Comparison of ENCODE assay signal across 23 cellular contexts in genomic region chr1:183987593-183988318, GRCh38. TPM values are rescaled to one million over a fixed set of nuclear protein-coding genes. Genes with fewer than 3 reads are reported as not detected.
DNase-seq lines count a peak whose midpoint lies in the region; TF ChIP-seq lines count a peak whose summit lies in the region.
"Had no signal": no experiment of that assay in that cellular context is flagged by ENCODE, and none has a peak within 500 bp of the region (broad histone marks: within the 10 kb centered on the region; RNA-seq: fewer than 3 reads in every experiment).

No MANE protein-coding gene starts in this region.

- no peaks in the 10 kb centered on the region for H4K20me1 ChIP-seq in GM23248 (ENCODE audit: insufficient read depth)

- intact Hi-C loops in testis (cut with DNase I; ENCODE audit: low total_unique reads) = no loop called here

- no peaks in the 10 kb centered on the region for H3K79me2 ChIP-seq in GM23248 (ENCODE audit: insufficient read depth)

- H3K4me3 ChIP-seq in GM23248 (no peak overlapping the region), fibroblast of the aortic adventitia (ENCODE audit: low read depth, low read length) (no peak overlapping the region), testis (no peak overlapping the region)
- H3K4me3 ChIP-seq in effector memory CD4-positive, alpha-beta T cell (ENCODE audit: insufficient read depth, low read depth, low read length, poor library complexity, severe bottlenecking) = no peak overlapping the region
- H3K4me3 ChIP-seq: GM12878, GM23338, transverse colon had no signal

- in situ Hi-C loops in GM23248 (cut with MboI) = no loop called here

- DNase-seq in GM23248 = no peak
- DNase-seq in amniotic epithelial cell (ENCODE audit: low read depth) = peak; percentile 21
- peak; percentile 95 for DNase-seq in fibroblast of the aortic adventitia (ENCODE audit: low read depth)
- DNase-seq in testis = peak; percentile 69
- no peak for DNase-seq in effector memory CD4-positive, alpha-beta T cell
- no peak for DNase-seq in stimulated activated CD4-positive, alpha-beta T cell treated with anti-CD3 and anti-CD28 coated beads, Interleukin-15, amount 100 ng/mL, for 24 hours
- no peak for DNase-seq in NCI-H146 treated with DMSO at 0.1 percent for 48 hours (lab: John Stamatoyannopoulos, UW; ENCODE audit: unreplicated experiment)
- DNase-seq: activated CD4-positive, alpha-beta T cell treated with anti-CD3 and anti-CD28 coated beads for 36 hours; activated CD8-positive, alpha-beta memory T cell treated with anti-CD3 and anti-CD28 coated beads for 24 hours; activated effector memory CD4-positive, alpha-beta T cell treated with anti-CD3 and anti-CD28 coated beads, Interleukin-2, amount 50 U/mL, for 16 hours; activated naive CD8-positive, alpha-beta T cell treated with anti-CD3 and anti-CD28 coated beads, Interleukin-2, amount 10 ng/mL, durations not matched to agents 7 days and 5 days; midbrain; naive thymus-derived CD4-positive, alpha-beta T cell; NCI-H187 treated with DMSO at 0.1 percent for 48 hours; NCI-H524 treated with DMSO at 0.1 percent for 48 hours; nucleus accumbens; PC-3; stimulated activated CD8-positive, alpha-beta memory T cell treated with anti-CD3 and anti-CD28 coated beads, Interleukin-4, amount 100 ng/mL, for 48 hours; stimulated activated naive CD8-positive, alpha-beta T cell treated with anti-CD3 and anti-CD28 coated beads, Interleukin-15, amount 100 ng/mL, for 72 hours; transverse colon had no signal

- no peaks in the 10 kb centered on the region for H3K9me2 ChIP-seq in GM23248 (ENCODE audit: insufficient read depth)

- H3K27me3 ChIP-seq in GM23248 (replicated peaks; ENCODE audit: insufficient read depth) (no peaks in the 10 kb centered on the region), testis (no peaks in the 10 kb centered on the region)
- no peaks in the 10 kb centered on the region for H3K27me3 ChIP-seq in effector memory CD4-positive, alpha-beta T cell (replicated peaks; ENCODE audit: control insufficient read depth, insufficient read depth, low read length, poor library complexity, severe bottlenecking)
- H3K27me3 ChIP-seq: transverse colon had no signal

- TF ChIP-seq CTCF in fibroblast of the aortic adventitia (IDR thresholded peaks at IDR 0.05; ENCODE audit: insufficient read depth, low read length) (no peak), testis (IDR thresholded peaks at IDR 0.05) (no peak)

- peak overlapping the region; percentile 6; the same call in 1 of the 2 replicates for H2AFZ ChIP-seq in GM23248
- H2AFZ ChIP-seq: GM23338 had no signal

- peaks cover 31% of the 10 kb centered on the region for H3F3A ChIP-seq in GM23248 (ENCODE audit: insufficient read depth)

- H3K27ac ChIP-seq in GM23248 (peak overlapping the region; percentile 21; the same call in 1 of the 2 replicates), testis (peak overlapping the region; percentile 37 to 64)
- no peak overlapping the region for H3K27ac ChIP-seq in effector memory CD4-positive, alpha-beta T cell (ENCODE audit: insufficient read depth, low read length, poor library complexity, severe bottlenecking)
- H3K27ac ChIP-seq: C4-2B, transverse colon had no signal

- H3K36me3 ChIP-seq in GM23248 (ENCODE audit: low read depth) = no peaks in the 10 kb centered on the region
- no peaks in the 10 kb centered on the region for H3K36me3 ChIP-seq in testis (ENCODE audit: low read depth, missing control alignments)
- H3K36me3 ChIP-seq in effector memory CD4-positive, alpha-beta T cell (ENCODE audit: control insufficient read depth, insufficient read depth, low read length) = no peaks in the 10 kb centered on the region
- H3K36me3 ChIP-seq: transverse colon had no signal

- no peak overlapping the region for H3K9ac ChIP-seq in GM23248

- H3K9me3 ChIP-seq in GM23248 (ENCODE audit: low read depth) = no peaks in the 10 kb centered on the region
- H3K9me3 ChIP-seq in testis = no peaks in the 10 kb centered on the region
- no peaks in the 10 kb centered on the region for H3K9me3 ChIP-seq in effector memory CD4-positive, alpha-beta T cell (ENCODE audit: control insufficient read depth, low read length)
- H3K9me3 ChIP-seq: transverse colon had no signal

- no peak for TF ChIP-seq POLR2A in testis (IDR thresholded peaks at IDR 0.05)

- H3K4me1 ChIP-seq in GM23248 (ENCODE audit: insufficient read depth) = peaks cover 36% of the 10 kb centered on the region
- peaks cover 14% of the 10 kb centered on the region for H3K4me1 ChIP-seq in testis
- no peaks in the 10 kb centered on the region for H3K4me1 ChIP-seq in effector memory CD4-positive, alpha-beta T cell (ENCODE audit: control insufficient read depth, insufficient read depth, low read length, poor library complexity, severe bottlenecking)
- H3K4me1 ChIP-seq: transverse colon had no signal

- WGBS in GM23248 (ENCODE audit: low coverage in 1 of 2, low lambda C conversion rate in 2 of 2, missing lambda C conversion rate in 2 of 2), 2 experiments = 97 to 98% methylated on average over 2 of the region's 2 CpGs
- 81 to 94% methylated on average over 2 of the region's 2 CpGs for WGBS in testis, 2 donors

- peak overlapping the region; percentile 21 for H3K4me2 ChIP-seq in GM23248 (ENCODE audit: unreplicated experiment)
- H3K4me2 ChIP-seq: GM23338 had no signal

RNA-seq across cellular contexts. Expression of gene COLGALT2, which starts 49.8 kb away (rescaled TPM):
- 1.4 and 2.7 TPM in 2 replicates for total RNA-seq in GM23248 (2014; rRNA removed; shearing (Covaris generic))
- polyA plus RNA-seq in GM23248 (2016; fragmentation: Nextera tagmentation; extraction: Ambion mirVana) = 0.91 and 0.94 TPM in 2 replicates
- total RNA-seq in fibroblast of the aortic adventitia (ENCODE audit: low replicate concordance) = 1.1 and 3.6 TPM in 2 replicates
- 1 to 10 TPM; 5.9 to 9.6 TPM for total RNA-seq in testis
- 6.8 TPM for polyA plus RNA-seq in testis (ENCODE audit: insufficient read depth, low read depth, low replicate concordance)

Comparison
In these comparisons a context has a peak if more than half of its experiments do, and no peak if none do; other contexts are left out.
1. DNase-seq: peak in amniotic epithelial cell (single experiment), fibroblast of the aortic adventitia (single experiment) and testis (single experiment); none in GM23248 (single experiment), effector memory CD4-positive, alpha-beta T cell (0 of 3), stimulated activated CD4-positive, alpha-beta T cell treated with anti-CD3 and anti-CD28 coated beads, Interleukin-15, amount 100 ng/mL, for 24 hours (single experiment) and NCI-H146 treated with DMSO at 0.1 percent for 48 hours (single experiment).